20 cellular contexts compared by ENCODE assay signal in the genomic region with DNA sequence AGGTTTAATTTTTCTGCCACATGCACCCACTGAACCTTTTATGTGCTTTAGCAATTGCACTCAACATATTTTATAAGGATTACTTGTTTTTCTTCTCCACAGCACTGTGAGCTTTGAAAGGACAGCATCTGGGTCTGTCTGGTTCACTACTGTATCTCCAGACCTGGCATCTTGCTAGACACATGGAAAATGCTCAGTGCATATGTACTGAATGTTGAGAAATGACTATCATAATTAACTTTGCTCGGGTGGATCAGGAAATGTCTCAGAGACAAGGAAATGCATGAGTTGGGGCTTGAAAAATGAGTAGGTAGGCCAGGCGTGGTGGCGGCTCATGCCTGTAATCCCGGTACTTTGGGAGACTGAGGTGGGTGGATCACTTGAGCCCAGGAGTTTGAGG. TPM values are rescaled to one million over a fixed set of nuclear protein-coding genes. Genes with fewer than 3 reads are reported as not detected.
DNase-seq lines count a peak whose midpoint lies in the region; ATAC-seq and TF ChIP-seq lines count a peak whose summit lies in the region.
"Had no signal": no experiment of that assay in that cellular context is flagged by ENCODE, and none has a peak within 500 bp of the region (broad histone marks: within the 10 kb centered on the region; RNA-seq: fewer than 3 reads in every experiment).

No MANE protein-coding gene starts in this region.

- H3K4me1 ChIP-seq in CD8-positive, alpha-beta T cell (ENCODE audit: insufficient read depth, low read length), result no peaks in the 10 kb centered on the region
- H3K4me1 ChIP-seq: BLaER1, upper lobe of right lung had no signal

- no peaks in the 10 kb centered on the region for H3K36me3 ChIP-seq in CD8-positive, alpha-beta T cell (ENCODE audit: insufficient read depth, low read length)
- H3K36me3 ChIP-seq: BLaER1, upper lobe of right lung had no signal

- ATAC-seq in CD8-positive, alpha-beta T cell, result no peak
- no peak for ATAC-seq in activated naive CD4-positive, alpha-beta T cell treated with anti-CD3 and anti-CD28 coated beads, Interleukin-2, amount 50 U/mL, for 72 hours
- ATAC-seq: left colon, PC-3, upper lobe of right lung had no signal

- H3K9me3 ChIP-seq in CD8-positive, alpha-beta T cell (ENCODE audit: low read length), result no peaks in the 10 kb centered on the region
- H3K9me3 ChIP-seq: BLaER1, upper lobe of right lung had no signal

- H3K36me3 Mint-ChIP-seq in CD8-positive, alpha-beta T cell, result no peaks in the 10 kb centered on the region
- peaks cover 0 to 9% of the 10 kb centered on the region in 2 donors for H3K36me3 Mint-ChIP-seq in activated naive CD4-positive, alpha-beta T cell treated with anti-CD3 and anti-CD28 coated beads, Interleukin-2, amount 50 U/mL, for 72 hours
- no peaks in the 10 kb centered on the region for H3K36me3 Mint-ChIP-seq in osteocyte (ENCODE audit: unreplicated experiment)
- H3K36me3 Mint-ChIP-seq: activated naive CD8-positive, alpha-beta T cell had no signal

- no peak for TF ChIP-seq CTCF in epithelial cell of esophagus (IDR thresholded peaks at IDR 0.05; ENCODE audit: insufficient read depth, low read depth, low read length, missing control alignments)
- TF ChIP-seq CTCF in CD8-positive, alpha-beta T cell (IDR thresholded peaks at IDR 0.05), result no peak
- TF ChIP-seq CTCF in osteocyte (IDR thresholded peaks at IDR 0.05), result no peak

- intact Hi-C loops in CD8-positive, alpha-beta T cell (cut with DNase I, micrococcal nuclease), result no loop called here

- no peaks in the 10 kb centered on the region for H3K9me3 Mint-ChIP-seq in CD8-positive, alpha-beta T cell
- H3K9me3 Mint-ChIP-seq in activated naive CD4-positive, alpha-beta T cell treated with anti-CD3 and anti-CD28 coated beads, Interleukin-2, amount 50 U/mL, for 72 hours, result no peaks in the 10 kb centered on the region
- H3K9me3 Mint-ChIP-seq in osteocyte (ENCODE audit: unreplicated experiment), result no peaks in the 10 kb centered on the region
- H3K9me3 Mint-ChIP-seq: activated T-helper 1 cell treated with anti-CD3 and anti-CD28 coated beads, Interleukin-12 subunit alpha, Interleukin-12 subunit beta, Interleukin-2, Interleukin-4 antibody, amounts not matched to agents 30 ng/mL and 10 ng/mL and 1 ng/mL, durations not matched to agents 14 hours and 24 hours and 36 hours had no signal

- H3K27me3 ChIP-seq in CD8-positive, alpha-beta T cell (ENCODE audit: insufficient read depth, low read length), result no peaks in the 10 kb centered on the region
- H3K27me3 ChIP-seq: BLaER1, upper lobe of right lung had no signal

- no peak overlapping the region for H3K4me3 ChIP-seq in epithelial cell of esophagus (ENCODE audit: low read length)
- no peak overlapping the region for H3K4me3 ChIP-seq in CD8-positive, alpha-beta T cell (ENCODE audit: low read depth, low read length)
- H3K4me3 ChIP-seq: BLaER1, upper lobe of right lung had no signal

- DNase-seq in DMS 273 (lab: John Stamatoyannopoulos, UW; ENCODE audit: unreplicated experiment), result peak; percentile 63
- no peak for DNase-seq in DMS 273 treated with DMSO at 0.1 percent for 48 hours (lab: John Stamatoyannopoulos, UW)
- DNase-seq in Ammon's horn (ENCODE audit: low spot score), result peak; percentile 4
- DNase-seq in NCI-H2171 (lab: John Stamatoyannopoulos, UW), result peak; percentile 52
- DNase-seq in epithelial cell of esophagus (ENCODE audit: low read depth), result peak; percentile 39
- no peak for DNase-seq in CD8-positive, alpha-beta T cell
- DNase-seq in activated naive CD4-positive, alpha-beta T cell treated with anti-CD3 and anti-CD28 coated beads, Interleukin-2, amount 50 U/mL, for 72 hours (ENCODE audit: low spot score in 2 of 2), result no peak
- no peak for DNase-seq in osteocyte (ENCODE audit: extremely low spot score, unreplicated experiment)
- DNase-seq: activated CD4-positive, alpha-beta T cell treated with anti-CD3 and anti-CD28 coated beads for 1 hour; left colon; NCI-H1436 treated with DMSO at 0.1 percent for 48 hours; NCI-H82; PC-3; T1000; upper lobe of right lung had no signal

- H3K27ac ChIP-seq in CD8-positive, alpha-beta T cell (ENCODE audit: low read depth, low read length), result no peak overlapping the region
- H3K27ac ChIP-seq: 22Rv1, BLaER1, epithelial cell of prostate, upper lobe of right lung had no signal

- CTCF ChIA-PET in CD8-positive, alpha-beta T cell (lab: Charles Lee), result no interaction called here

- no peaks in the 10 kb centered on the region for H3K4me1 Mint-ChIP-seq in CD8-positive, alpha-beta T cell (ENCODE audit: low read depth)
- no peaks in the 10 kb centered on the region for H3K4me1 Mint-ChIP-seq in osteocyte (ENCODE audit: unreplicated experiment)

- no peak overlapping the region for H3K27ac Mint-ChIP-seq in CD8-positive, alpha-beta T cell
- no peak overlapping the region for H3K27ac Mint-ChIP-seq in activated naive CD4-positive, alpha-beta T cell treated with anti-CD3 and anti-CD28 coated beads, Interleukin-2, amount 50 U/mL, for 72 hours
- H3K27ac Mint-ChIP-seq in osteocyte (ENCODE audit: unreplicated experiment), result no peak overlapping the region
- H3K27ac Mint-ChIP-seq: activated naive CD8-positive, alpha-beta T cell; activated T-helper 1 cell treated with anti-CD3 and anti-CD28 coated beads, Interleukin-12 subunit alpha, Interleukin-12 subunit beta, Interleukin-2, Interleukin-4 antibody, amounts not matched to agents 30 ng/mL and 10 ng/mL and 1 ng/mL, durations not matched to agents 14 hours and 24 hours and 36 hours had no signal

- POLR2A ChIA-PET in CD8-positive, alpha-beta T cell (lab: Charles Lee), result no interaction called here

- H3K4me3 Mint-ChIP-seq in CD8-positive, alpha-beta T cell, result no peak overlapping the region
- H3K4me3 Mint-ChIP-seq in osteocyte (ENCODE audit: unreplicated experiment), result no peak overlapping the region
- H3K4me3 Mint-ChIP-seq: activated naive CD8-positive, alpha-beta T cell; activated T-helper 1 cell treated with anti-CD3 and anti-CD28 coated beads, Interleukin-12 subunit alpha, Interleukin-12 subunit beta, Interleukin-2, Interleukin-4 antibody, amounts not matched to agents 30 ng/mL and 10 ng/mL and 1 ng/mL, durations not matched to agents 14 hours and 24 hours and 36 hours had no signal

- H3K27me3 Mint-ChIP-seq in CD8-positive, alpha-beta T cell (ENCODE audit: low read depth), result no peaks in the 10 kb centered on the region
- peaks cover 10% of the 10 kb centered on the region for H3K27me3 Mint-ChIP-seq in osteocyte (ENCODE audit: unreplicated experiment)
- H3K27me3 Mint-ChIP-seq: activated naive CD8-positive, alpha-beta T cell had no signal

RNA-seq across cellular contexts. Expression of a gene that starts 40.2 kb away (rescaled TPM):
- 1 to 10 TPM; 2.8 to 3.0 TPM for total RNA-seq in CD8-positive, alpha-beta T cell
- total RNA-seq in activated naive CD4-positive, alpha-beta T cell treated with anti-CD3 and anti-CD28 coated beads, Interleukin-2, amount 50 U/mL, for 72 hours, result 1 to 10 TPM; 4.1 to 4.8 TPM
- total RNA-seq in osteocyte, result 0.24 and 0.34 TPM in 2 replicates

Comparison
In these comparisons a context has a peak if more than half of its experiments do, and no peak if none do; other contexts are left out.
1. DNase-seq: peak in DMS 273 (single experiment), Ammon's horn (single experiment), NCI-H2171 (single experiment) and epithelial cell of esophagus (single experiment); none in DMS 273 treated with DMSO at 0.1 percent for 48 hours (single experiment), CD8-positive, alpha-beta T cell (0 of 7), activated naive CD4-positive, alpha-beta T cell treated with anti-CD3 and anti-CD28 coated beads, Interleukin-2, amount 50 U/mL, for 72 hours (0 of 2) and osteocyte (single experiment).